In genomic region chr16:10608687-10609409, GRCh38 we compare ENCODE assay signal across 1 cellular context.
TF ChIP-seq lines count a peak whose summit lies in the region.

No MANE protein-coding gene starts in this region.

TF ChIP-seq in HepG2, 621 proteins besides CTCF, POLR2A, EP300 and RAD21 (continued from another document and continues in another):
- no peak; the same call in 1 of the 2 replicates for TF ChIP-seq FUBP1 (CRISPR knock-in tag; IDR thresholded peaks at IDR 0.05; ENCODE audit: borderline replicate concordance)
- no peak for TF ChIP-seq ZNF674 (CRISPR knock-in tag; IDR thresholded peaks at IDR 0.05; ENCODE audit: low read depth)
- TF ChIP-seq ZFX (CRISPR knock-in tag; IDR thresholded peaks at IDR 0.05; ENCODE audit: low read depth): peak; percentile 53
- TF ChIP-seq NRL (CRISPR knock-in tag; IDR thresholded peaks at IDR 0.05; ENCODE audit: borderline replicate concordance): no peak
- no peak for TF ChIP-seq THAP11 (CRISPR knock-in tag; IDR thresholded peaks at IDR 0.05)
- TF ChIP-seq SALL2 (CRISPR knock-in tag; IDR thresholded peaks at IDR 0.05): no peak
- TF ChIP-seq MLLT10 (CRISPR knock-in tag; IDR thresholded peaks at IDR 0.05): no peak
- TF ChIP-seq SRY (CRISPR knock-in tag; IDR thresholded peaks at IDR 0.05): no peak
- no peak for TF ChIP-seq SRSF9 (IDR thresholded peaks at IDR 0.05; ENCODE audit: borderline replicate concordance, insufficient read depth, low read depth, low read length, poor library complexity, severe bottlenecking)
- no peak for TF ChIP-seq NCOA5 (CRISPR knock-in tag; IDR thresholded peaks at IDR 0.05)
- no peak for TF ChIP-seq GABPA (IDR thresholded peaks at IDR 0.05; ENCODE audit: low read depth, low read length)
- TF ChIP-seq GABPA (CRISPR knock-in tag; IDR thresholded peaks at IDR 0.05; ENCODE audit: low read depth): no peak
- no peak for TF ChIP-seq ZNF230 (CRISPR knock-in tag; IDR thresholded peaks at IDR 0.05)
- no peak for TF ChIP-seq PLSCR1 (CRISPR knock-in tag; IDR thresholded peaks at IDR 0.05; ENCODE audit: borderline replicate concordance)
- no peak for TF ChIP-seq ZNF775 (CRISPR knock-in tag; IDR thresholded peaks at IDR 0.05; ENCODE audit: borderline replicate concordance)
- TF ChIP-seq U2AF1 (optimal IDR thresholded peaks at IDR 0.05; ENCODE audit: low read depth, low read length): no peak
- no peak for TF ChIP-seq TCF7 (IDR thresholded peaks at IDR 0.05; ENCODE audit: low read depth)
- no peak for TF ChIP-seq ZNF160 (CRISPR knock-in tag; IDR thresholded peaks at IDR 0.05)
- TF ChIP-seq STAT5B (CRISPR knock-in tag; IDR thresholded peaks at IDR 0.05): no peak
- no peak for TF ChIP-seq SNAPC5 (CRISPR knock-in tag; IDR thresholded peaks at IDR 0.05; ENCODE audit: borderline replicate concordance)
- no peak for TF ChIP-seq EED (CRISPR knock-in tag; IDR thresholded peaks at IDR 0.05)
- no peak for TF ChIP-seq ATF7 (IDR thresholded peaks at IDR 0.05)
- no peak for TF ChIP-seq ATF7 (CRISPR knock-in tag; IDR thresholded peaks at IDR 0.05)
- TF ChIP-seq GLMP (CRISPR knock-in tag; IDR thresholded peaks at IDR 0.05; ENCODE audit: borderline replicate concordance): no peak
- no peak for TF ChIP-seq SATB2 (CRISPR knock-in tag; IDR thresholded peaks at IDR 0.05)
- no peak for TF ChIP-seq SIN3B (IDR thresholded peaks at IDR 0.05; ENCODE audit: low read length)
- no peak for TF ChIP-seq ZNF510 (CRISPR knock-in tag; IDR thresholded peaks at IDR 0.05; ENCODE audit: low read depth)
- no peak for TF ChIP-seq PRPF4 (IDR thresholded peaks at IDR 0.05; ENCODE audit: low read depth, low read length, poor library complexity, severe bottlenecking)
- TF ChIP-seq AKAP8 (CRISPR knock-in tag; IDR thresholded peaks at IDR 0.05): no peak
- no peak; the same call in 1 of the 2 replicates for TF ChIP-seq ARHGAP35 (CRISPR knock-in tag; IDR thresholded peaks at IDR 0.05; ENCODE audit: borderline replicate concordance)
- no peak for TF ChIP-seq ZBTB40 (IDR thresholded peaks at IDR 0.05)
- TF ChIP-seq ZBTB40 (CRISPR knock-in tag; IDR thresholded peaks at IDR 0.05): no peak
- no peak for TF ChIP-seq MXI1 (IDR thresholded peaks at IDR 0.05; ENCODE audit: borderline replicate concordance, low read depth, low read length)
- TF ChIP-seq PRDM4 (CRISPR knock-in tag; IDR thresholded peaks at IDR 0.05; ENCODE audit: borderline replicate concordance): no peak
- no peak for TF ChIP-seq ATF4 (CRISPR knock-in tag; IDR thresholded peaks at IDR 0.05)
- TF ChIP-seq RXRA (CRISPR knock-in tag; IDR thresholded peaks at IDR 0.05): 0 out of 2 replicates have a peak, but pooled peaks have one; percentile 12
- TF ChIP-seq SIX1 (CRISPR knock-in tag; IDR thresholded peaks at IDR 0.05; ENCODE audit: borderline replicate concordance): no peak
- TF ChIP-seq ZBTB33 (CRISPR knock-in tag; IDR thresholded peaks at IDR 0.05): no peak
- no peak for TF ChIP-seq HMGXB3 (CRISPR knock-in tag; IDR thresholded peaks at IDR 0.05; ENCODE audit: borderline replicate concordance)
